Comparison of ENCODE assay signal across 24 cellular contexts in genomic region chr4:182338731-182339130, GRCh38.
A peak's percentile ranks its signal among the peaks of the same experiment; 100 is the strongest.
DNase-seq lines count a peak whose midpoint lies in the region; ATAC-seq and TF ChIP-seq lines count a peak whose summit lies in the region.
"Had no signal": no experiment of that assay in that cellular context is flagged by ENCODE, and none has a peak within 500 bp of the region (broad histone marks: within the 10 kb centered on the region; RNA-seq: fewer than 3 reads in every experiment).

No MANE protein-coding gene starts in this region.

- 51 to 66% (median 53%) methylated on average over 2 of the region's 2 CpGs for WGBS in ovary, 3 donors

- intact Hi-C loops in ovary (cut with DNase I) (no loop called here), left cardiac atrium (cut with DNase I) (no loop called here)

- H3K9me3 ChIP-seq in skeletal muscle satellite cell (replicated peaks; ENCODE audit: low read length) = no peaks in the 10 kb centered on the region
- no peaks in the 10 kb centered on the region for H3K9me3 ChIP-seq in ovary
- H3K9me3 ChIP-seq: left ventricle myocardium inferior, right lobe of liver, tibial artery had no signal

- H3K27me3 ChIP-seq in skeletal muscle satellite cell (ENCODE audit: control insufficient read depth, insufficient read depth, low read length) (no peaks in the 10 kb centered on the region), ovary (no peaks in the 10 kb centered on the region)
- H3K27me3 ChIP-seq: right lobe of liver, tibial artery had no signal

- H3K4me3 ChIP-seq in skeletal muscle satellite cell (ENCODE audit: low read length) (peak overlapping the region; percentile 13), ovary (no peak overlapping the region)
- H3K4me3 ChIP-seq: left ventricle myocardium inferior, right lobe of liver, tibial artery had no signal

- H3K36me3 ChIP-seq in skeletal muscle satellite cell (ENCODE audit: insufficient read depth, low read length) (no peaks in the 10 kb centered on the region), ovary (no peaks in the 10 kb centered on the region)
- H3K36me3 ChIP-seq: left ventricle myocardium inferior, right lobe of liver, tibial artery had no signal

- H3K4me2 ChIP-seq in skeletal muscle satellite cell (ENCODE audit: low read length) = peak overlapping the region; percentile 44

- peaks cover 17% of the 10 kb centered on the region for H3K4me1 ChIP-seq in skeletal muscle satellite cell (ENCODE audit: control insufficient read depth, insufficient read depth, low read length)
- H3K4me1 ChIP-seq in ovary (ENCODE audit: insufficient read depth) = no peaks in the 10 kb centered on the region
- H3K4me1 ChIP-seq: left ventricle myocardium inferior, right lobe of liver, tibial artery had no signal

- no peak for TF ChIP-seq CTCF in ovary (IDR thresholded peaks at IDR 0.05)

- no peak for TF ChIP-seq EP300 in ovary (IDR thresholded peaks at IDR 0.05)

- DNase-seq in GM04504 (ENCODE audit: low read depth) (peak; percentile 17), amniotic epithelial cell (ENCODE audit: low read depth) (peak; percentile 5), glomerular visceral epithelial cell (ENCODE audit: extremely low spot score) (peak; percentile 50), ovary (no peak), left cardiac atrium (no peak), COLO668 (lab: John Stamatoyannopoulos, UW; ENCODE audit: unreplicated experiment) (no peak)
- DNase-seq: activated CD4-positive, alpha-beta T cell treated with anti-CD3 and anti-CD28 coated beads for 4 hours; activated naive CD4-positive, alpha-beta T cell treated with anti-CD3 and anti-CD28 coated beads for 36 hours; activated T-cell treated with anti-CD3 and anti-CD28 coated beads, Interleukin-2, amount 50 U/mL, for 72 hours; caudate nucleus; CD4-positive, alpha-beta memory T cell; GDM1; left ventricle myocardium inferior; natural killer cell; NCI-H1105 treated with DMSO at 0.1 percent for 48 hours; NCI-H2029; NCI-H2227 treated with DMSO at 0.1 percent for 48 hours; right lobe of liver; RPMI8226; stimulated activated naive CD8-positive, alpha-beta T cell treated with anti-CD3 and anti-CD28 coated beads, Interleukin-15, amount 100 ng/mL, for 72 hours; T-helper 17 cell; tibial artery had no signal

- no peak for ATAC-seq in left cardiac atrium
- ATAC-seq: activated T-cell treated with anti-CD3 and anti-CD28 coated beads, Interleukin-2, amount 50 U/mL, for 72 hours; natural killer cell; right lobe of liver; stimulated activated naive CD8-positive, alpha-beta T cell treated with anti-CD3 and anti-CD28 coated beads, Interleukin-15, amount 100 ng/mL, for 72 hours; T-helper 17 cell had no signal

- no peak overlapping the region for H3K27ac ChIP-seq in ovary
- H3K27ac ChIP-seq: HL-60, left ventricle myocardium inferior, right lobe of liver, tibial artery had no signal

- no peak for TF ChIP-seq POLR2A in ovary (IDR thresholded peaks at IDR 0.05)

- H3K9ac ChIP-seq in skeletal muscle satellite cell (ENCODE audit: low read depth, low read length) = no peak overlapping the region

Comparison
In these comparisons a context has a peak if more than half of its experiments do, and no peak if none do; other contexts are left out.
1. DNase-seq: peak in GM04504 (single experiment), amniotic epithelial cell (single experiment) and glomerular visceral epithelial cell (single experiment); none in ovary (0 of 5), left cardiac atrium (single experiment) and COLO668 (single experiment).